Comparison of ENCODE assay signal across 10 cellular contexts in genomic region chr16:30090607-30091332, GRCh38. TPM values are rescaled to one million over a fixed set of nuclear protein-coding genes. Genes with fewer than 3 reads are reported as not detected.
DNase-seq lines count a peak whose midpoint lies in the region; ATAC-seq and TF ChIP-seq lines count a peak whose summit lies in the region.
"Had no signal": no experiment of that assay in that cellular context is flagged by ENCODE, and none has a peak within 500 bp of the region (broad histone marks: within the 10 kb centered on the region; RNA-seq: fewer than 3 reads in every experiment).

No MANE protein-coding gene starts in this region.

- ATAC-seq in Panc1 (no peak), HG03045 (IDR thresholded peaks at IDR 0.05; ENCODE audit: unreplicated experiment) (no peak), GM19328 (IDR thresholded peaks at IDR 0.05; ENCODE audit: unreplicated experiment) (no peak)

- TF ChIP-seq CTCF in Caco-2 (IDR thresholded peaks at IDR 0.05; ENCODE audit: insufficient read depth in 1 of 2, low read depth in 1 of 2, low read length in 1 of 2, severe bottlenecking in 1 of 2, unreplicated experiment in 1 of 2) (no peak), Panc1 (IDR thresholded peaks at IDR 0.05) (no peak), esophagus squamous epithelium (IDR thresholded peaks at IDR 0.05) (no peak), progenitor cell of endocrine pancreas (IDR thresholded peaks at IDR 0.05; ENCODE audit: unreplicated experiment) (no peak)

- no peaks in the 10 kb centered on the region for H3K27me3 Mint-ChIP-seq in Caco-2 (ENCODE audit: insufficient read depth, unreplicated experiment)
- no peaks in the 10 kb centered on the region for H3K27me3 Mint-ChIP-seq in progenitor cell of endocrine pancreas

- H3K9me3 ChIP-seq in Caco-2, result no peaks in the 10 kb centered on the region
- H3K9me3 ChIP-seq in Panc1 (ENCODE audit: control insufficient read depth, insufficient read depth, low read depth, low read length), result no peaks in the 10 kb centered on the region
- no peaks in the 10 kb centered on the region for H3K9me3 ChIP-seq in esophagus squamous epithelium

- no peak for TF ChIP-seq POLR2A in esophagus squamous epithelium (IDR thresholded peaks at IDR 0.05)

- DNase-seq in Caco-2 (no peak), Panc1 (ENCODE audit: low read depth, low spot score) (no peak), esophagus squamous epithelium (lab: John Stamatoyannopoulos, UW) (no peak), progenitor cell of endocrine pancreas (ENCODE audit: low spot score, unreplicated experiment) (no peak), NCI-H345 treated with DMSO at 0.1 percent for 48 hours (lab: John Stamatoyannopoulos, UW; ENCODE audit: unreplicated experiment) (no peak), AG08395 (ENCODE audit: low spot score) (no peak)
- DNase-seq: activated CD4-positive, alpha-beta T cell treated with anti-CD3 and anti-CD28 coated beads, Interleukin-2, amount 50 U/mL, for 1 hour; NCI-H1417 had no signal

- CTCF ChIA-PET in Caco-2 (lab: Charles Lee), result interaction anchor here (0.7 to 3.1 kb wide), 8 partner anchors 19 to 520 kb away, joined by 3 to 22 read pairs (median 3); partner anchors contain the start of genes DCTPP1, TBC1D10B and ZNF689
- CTCF ChIA-PET in Panc1 (lab: Charles Lee), result interaction anchor here (0.8 to 1.5 kb wide), 3 partner anchors 22 to 319 kb away, joined by 3 to 4 read pairs (median 4); no protein-coding TSS in a partner anchor

- intact Hi-C loops in Caco-2 (cut with micrococcal nuclease; ENCODE audit: unreplicated experiment), result loop anchor here (1.0 to 2.0 kb wide), 2 partner anchors 26 to 265 kb away; partner anchors contain the start of genes ALDOA and CD2BP2
- intact Hi-C loops in Panc1 (cut with micrococcal nuclease; ENCODE audit: unreplicated experiment), result no loop called here
- intact Hi-C loops in esophagus squamous epithelium (cut with DNase I), result no loop called here

- H3K36me3 ChIP-seq in Caco-2 (ENCODE audit: control insufficient read depth, insufficient read depth, low read length), result no peaks in the 10 kb centered on the region
- no peaks in the 10 kb centered on the region for H3K36me3 ChIP-seq in Panc1 (ENCODE audit: control insufficient read depth, insufficient read depth, low read length)
- peaks cover 5 to 42% (median 10%) of the 10 kb centered on the region in 3 donors for H3K36me3 ChIP-seq in esophagus squamous epithelium

- H3K4me3 Mint-ChIP-seq in Caco-2 (ENCODE audit: unreplicated experiment) (peak overlapping the region; percentile 14), progenitor cell of endocrine pancreas (ENCODE audit: low read depth) (peak overlapping the region; percentile 46)

- peak overlapping the region; percentile 29 for H3K27ac Mint-ChIP-seq in Caco-2 (ENCODE audit: unreplicated experiment)
- H3K27ac Mint-ChIP-seq in progenitor cell of endocrine pancreas, result peak overlapping the region; percentile 49

- H3K4me1 ChIP-seq in Caco-2 (peaks cover 21% of the 10 kb centered on the region), Panc1 (ENCODE audit: control insufficient read depth, insufficient read depth, low read length) (peaks cover 23% of the 10 kb centered on the region), esophagus squamous epithelium (peaks cover 56 to 81% (median 58%) of the 10 kb centered on the region in 3 donors)

- H3K27me3 ChIP-seq in Caco-2 (replicated peaks; ENCODE audit: control insufficient read depth, insufficient read depth, low read length) (no peaks in the 10 kb centered on the region), Panc1 (ENCODE audit: control insufficient read depth, insufficient read depth, low read length) (no peaks in the 10 kb centered on the region), esophagus squamous epithelium (no peaks in the 10 kb centered on the region)

- BruUV-seq in Caco-2 (replicated peaks; lab: Mats Ljungman, UMichigan), result no TSS peak
- no TSS peak for BruUV-seq in Panc1 (replicated peaks; lab: Mats Ljungman, UMichigan)

- 43% methylated on average over 3 to 5 of the region's 26 CpGs for WGBS in esophagus squamous epithelium, 2 donors

- peaks cover 46% of the 10 kb centered on the region for H3K36me3 Mint-ChIP-seq in Caco-2 (ENCODE audit: insufficient read depth, unreplicated experiment)
- H3K36me3 Mint-ChIP-seq in progenitor cell of endocrine pancreas (ENCODE audit: insufficient read depth), result peaks cover 10% of the 10 kb centered on the region

- no peak overlapping the region for H3K4me3 ChIP-seq in Caco-2 (ENCODE audit: low read depth, low read length)
- no peak overlapping the region for H3K4me3 ChIP-seq in Panc1 (ENCODE audit: low read depth in 2 of 2, low read length in 2 of 2)
- peak overlapping the region; percentile 31 to 66 (median 60) for H3K4me3 ChIP-seq in esophagus squamous epithelium

- in situ Hi-C loops in Panc1 (cut with HindIII; ENCODE audit: low pct_unique_long_range_greater_than_20kb, low sequenced_read_pairs), result no loop called here

- H3K4me1 Mint-ChIP-seq in Caco-2 (ENCODE audit: low read depth, unreplicated experiment) (peaks cover 18% of the 10 kb centered on the region), progenitor cell of endocrine pancreas (ENCODE audit: low read depth) (peaks cover 20% of the 10 kb centered on the region)

- H3K27ac ChIP-seq in Panc1 (ENCODE audit: low read length) (peak overlapping the region; percentile 23), esophagus squamous epithelium (peak overlapping the region; percentile 89 to 99 (median 94))

- H3K9me3 Mint-ChIP-seq in Caco-2 (ENCODE audit: unreplicated experiment) (no peaks in the 10 kb centered on the region), progenitor cell of endocrine pancreas (ENCODE audit: low read depth) (no peaks in the 10 kb centered on the region)

- POLR2A ChIA-PET in Caco-2 (lab: Charles Lee), result no interaction called here
- POLR2A ChIA-PET in Panc1 (lab: Charles Lee), result interaction anchor here (0.5 kb wide), 1 partner anchor 69 kb away, joined by 3 read pairs; no protein-coding TSS in a partner anchor

RNA-seq across cellular contexts. Expression of gene TBX6, which starts 1.0 kb away (rescaled TPM):
- total RNA-seq in Caco-2 (2022), result 1.1 and 1.6 TPM in 2 replicates
- 0.46 TPM for total RNA-seq in Panc1 (2021; ENCODE audit: unreplicated experiment)
- 0.97 TPM for polyA plus RNA-seq in Panc1 (2012; ENCODE audit: insufficient read length)
- total RNA-seq in esophagus squamous epithelium, result 1 to 10 TPM; 1.9 to 6.2 (median 4.7) TPM
- 3.5 and 3.9 TPM in 2 replicates for total RNA-seq in progenitor cell of endocrine pancreas

RNA-seq across cellular contexts. Expression of gene YPEL3, which starts 5.2 kb away (rescaled TPM):
- total RNA-seq in Caco-2 (2022) (24.4 and 26.3 TPM in 2 replicates), Panc1 (2021; ENCODE audit: unreplicated experiment) (0.69 TPM), esophagus squamous epithelium (100 to 1,000 TPM in 1 of 4 donors, 10 to 100 TPM in 3; 26.4 to 131 (median 63.0) TPM), progenitor cell of endocrine pancreas (41.7 and 45.7 TPM in 2 replicates)
- polyA plus RNA-seq in Panc1 (2012; ENCODE audit: insufficient read length), result 1.1 TPM

RNA-seq across cellular contexts. Expression of gene PPP4C, which starts 15.0 kb away (rescaled TPM):
- total RNA-seq in Caco-2 (2022) (130 and 134 TPM in 2 replicates), Panc1 (2021; ENCODE audit: unreplicated experiment) (186 TPM), esophagus squamous epithelium (100 to 1,000 TPM in 1 of 4 donors, 10 to 100 TPM in 3; 67.9 to 100 (median 78.4) TPM), progenitor cell of endocrine pancreas (142 and 144 TPM in 2 replicates)
- 309 TPM for polyA plus RNA-seq in Panc1 (2012; ENCODE audit: insufficient read length)

RNA-seq across cellular contexts. Expression of gene GDPD3, which starts 22.6 kb away (rescaled TPM):
- total RNA-seq in Caco-2 (2022) (5.8 and 8.4 TPM in 2 replicates), Panc1 (2021; ENCODE audit: unreplicated experiment) (2.5 TPM), esophagus squamous epithelium (10 to 100 TPM; 13.4 to 41.2 (median 28.1) TPM), progenitor cell of endocrine pancreas (13.3 and 13.8 TPM in 2 replicates)
- polyA plus RNA-seq in Panc1 (2012; ENCODE audit: insufficient read length), result 3.3 TPM

RNA-seq across cellular contexts. Expression of gene ALDOA, which starts 25.2 kb away (rescaled TPM):
- total RNA-seq in Caco-2 (2022), result 675 and 802 TPM in 2 replicates
- 2,516 TPM for total RNA-seq in Panc1 (2021; ENCODE audit: unreplicated experiment)
- 4,980 TPM for polyA plus RNA-seq in Panc1 (2012; ENCODE audit: insufficient read length)
- total RNA-seq in esophagus squamous epithelium, result 1,000 to 10,000 TPM; 1,024 to 1,551 (median 1,380) TPM
- total RNA-seq in progenitor cell of endocrine pancreas, result 273 and 283 TPM in 2 replicates

Comparison
In these comparisons a context has a peak if more than half of its experiments do, and no peak if none do; other contexts are left out.
1. H3K4me3 ChIP-seq: peak in esophagus squamous epithelium (4 of 4); none in Caco-2 (single experiment) and Panc1 (0 of 2).
2. RNA of gene YPEL3, which starts 5.2 kb away (total RNA-seq): 26.4 to 131 TPM in esophagus squamous epithelium, 41.7 to 45.7 TPM in progenitor cell of endocrine pancreas and 24.4 to 26.3 TPM in Caco-2; 0.69 TPM in Panc1 (single experiment); every median in the first group is over 10 times any median in the second.